ENCODE assay signal across 22 cellular contexts in the genomic region with DNA sequence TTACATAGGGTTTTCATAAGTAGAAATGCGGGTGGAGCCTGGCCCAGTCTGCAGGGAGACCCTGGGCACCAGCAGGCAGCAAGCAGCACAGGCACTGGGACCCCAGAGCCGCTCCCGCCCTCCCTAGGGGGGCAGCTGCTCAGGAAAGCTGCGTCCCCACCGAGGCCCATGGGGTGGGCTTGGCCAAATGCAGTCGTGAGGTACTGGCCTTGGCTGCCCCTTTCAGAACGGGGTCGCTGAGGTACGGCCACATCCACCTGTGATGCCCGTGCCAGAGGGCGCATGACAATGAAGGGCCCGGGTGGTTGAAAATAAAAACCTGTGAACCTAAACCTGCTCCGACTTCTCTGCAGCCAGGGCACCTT. TPM values are rescaled to one million over a fixed set of nuclear protein-coding genes. Genes with fewer than 3 reads are reported as not detected.
"Had no signal": no experiment of that assay in that cellular context is flagged by ENCODE, and none has a peak within 500 bp of the region (broad histone marks: within the 10 kb centered on the region; RNA-seq: fewer than 3 reads in every experiment).

No MANE protein-coding gene starts in this region.

- H3K27ac Mint-ChIP-seq: activated CD4-positive, alpha-beta memory T cell treated with anti-CD3 and anti-CD28 coated beads for 36 hours; activated CD4-positive, alpha-beta T cell treated with anti-CD3 and anti-CD28 coated beads for 36 hours; activated naive CD4-positive, alpha-beta T cell treated with anti-CD3 and anti-CD28 coated beads for 36 hours; activated T-helper 17 cell treated with anti-CD3 and anti-CD28 coated beads, Interleukin-2, amount 50 U/mL, for 72 hours; nephron progenitor cell; progenitor cell of endocrine pancreas; T-cell had no signal

- H3K4me1 Mint-ChIP-seq: activated CD4-positive, alpha-beta T cell treated with anti-CD3 and anti-CD28 coated beads for 36 hours had no signal

- H3K9me3 ChIP-seq: gastroesophageal sphincter, heart left ventricle, suprapubic skin, transverse colon, uterus had no signal

- H3K4me1 ChIP-seq: suprapubic skin, transverse colon, uterus had no signal

- H3K4me3 ChIP-seq: gastroesophageal sphincter, heart left ventricle, lung, suprapubic skin, transverse colon, uterus had no signal

- H3K27me3 Mint-ChIP-seq: activated CD4-positive, alpha-beta memory T cell treated with anti-CD3 and anti-CD28 coated beads for 36 hours; activated CD4-positive, alpha-beta T cell treated with anti-CD3 and anti-CD28 coated beads for 36 hours; activated T-helper 17 cell treated with anti-CD3 and anti-CD28 coated beads, Interleukin-2, amount 50 U/mL, for 72 hours; stimulated activated naive CD8-positive, alpha-beta T cell treated with anti-CD3 and anti-CD28 coated beads, Interleukin-15, amount 100 ng/mL, for 72 hours; T-cell had no signal

- ATAC-seq: activated CD4-positive, alpha-beta T cell treated with anti-CD3 and anti-CD28 coated beads for 36 hours; activated T-helper 17 cell treated with anti-CD3 and anti-CD28 coated beads, Interleukin-2, amount 50 U/mL, for 72 hours; esophagus mucosa; gastroesophageal sphincter; stimulated activated naive CD8-positive, alpha-beta T cell treated with anti-CD3 and anti-CD28 coated beads, Interleukin-15, amount 100 ng/mL, for 72 hours; T-cell; WTC11 had no signal

- H3K4me3 Mint-ChIP-seq: activated CD4-positive, alpha-beta memory T cell treated with anti-CD3 and anti-CD28 coated beads for 36 hours; activated CD4-positive, alpha-beta T cell treated with anti-CD3 and anti-CD28 coated beads for 36 hours; activated naive CD4-positive, alpha-beta T cell treated with anti-CD3 and anti-CD28 coated beads for 36 hours; activated T-helper 17 cell treated with anti-CD3 and anti-CD28 coated beads, Interleukin-2, amount 50 U/mL, for 72 hours; nephron progenitor cell; stimulated activated naive CD8-positive, alpha-beta T cell treated with anti-CD3 and anti-CD28 coated beads, Interleukin-15, amount 100 ng/mL, for 72 hours; T-cell; WTC11 had no signal

- H3K27ac ChIP-seq: brain microvascular endothelial cell, gastroesophageal sphincter, heart left ventricle, suprapubic skin, transverse colon, uterus had no signal

- H3K9me3 Mint-ChIP-seq: activated CD4-positive, alpha-beta memory T cell treated with anti-CD3 and anti-CD28 coated beads for 36 hours; activated naive CD4-positive, alpha-beta T cell treated with anti-CD3 and anti-CD28 coated beads for 36 hours; activated T-helper 17 cell treated with anti-CD3 and anti-CD28 coated beads, Interleukin-2, amount 50 U/mL, for 72 hours; nephron progenitor cell; stimulated activated naive CD8-positive, alpha-beta T cell treated with anti-CD3 and anti-CD28 coated beads, Interleukin-15, amount 100 ng/mL, for 72 hours; T-cell; WTC11 had no signal

- H3K36me3 Mint-ChIP-seq: WTC11 had no signal

- H3K36me3 ChIP-seq: uterus had no signal

- H3K27me3 ChIP-seq: brain microvascular endothelial cell, gastroesophageal sphincter, heart left ventricle, suprapubic skin, transverse colon, uterus had no signal

- DNase-seq: activated CD4-positive, alpha-beta memory T cell treated with anti-CD3 and anti-CD28 coated beads for 36 hours; activated CD4-positive, alpha-beta T cell treated with anti-CD3 and anti-CD28 coated beads for 36 hours; activated naive CD4-positive, alpha-beta T cell treated with anti-CD3 and anti-CD28 coated beads for 36 hours; activated T-cell treated with anti-CD3 and anti-CD28 coated beads for 4 hours; brain microvascular endothelial cell; cortex of kidney; nephron progenitor cell; occipital lobe; stimulated activated CD4-positive, alpha-beta T cell treated with anti-CD3 and anti-CD28 coated beads, Interleukin-2, amount 100 ng/mL, for 48 hours; stimulated activated naive CD8-positive, alpha-beta T cell treated with anti-CD3 and anti-CD28 coated beads, Interleukin-15, amount 100 ng/mL, for 72 hours; T-cell; transverse colon had no signal

RNA-seq across cellular contexts. Expression of a gene that starts 44.3 kb away (rescaled TPM):
- total RNA-seq: activated CD4-positive, alpha-beta memory T cell treated with anti-CD3 and anti-CD28 coated beads for 36 hours; activated naive CD4-positive, alpha-beta T cell treated with anti-CD3 and anti-CD28 coated beads for 36 hours; esophagus mucosa; gastroesophageal sphincter; skeletal muscle tissue had no signal
